Comparison of ENCODE assay signal across 37 cellular contexts in genomic region chr16:89055894-89056555, GRCh38.
"Had no signal": no experiment of that assay in that cellular context is flagged by ENCODE, and none has a peak within 500 bp of the region (broad histone marks: within the 10 kb centered on the region; RNA-seq: fewer than 3 reads in every experiment).

No MANE protein-coding gene starts in this region.

- H3K27me3 ChIP-seq: body of pancreas, cardiac muscle cell, colonic mucosa had no signal

- H3K4me1 Mint-ChIP-seq: activated CD8-positive, alpha-beta memory T cell treated with anti-CD3 and anti-CD28 coated beads, Interleukin-2, amount 10 ng/mL, durations not matched to agents 7 days and 5 days; activated naive CD4-positive, alpha-beta T cell treated with anti-CD3 and anti-CD28 coated beads, Interleukin-2, amount 50 U/mL, for 24 hours; activated naive CD8-positive, alpha-beta T cell treated with anti-CD3 and anti-CD28 coated beads for 36 hours had no signal

- H3K36me3 Mint-ChIP-seq: activated CD8-positive, alpha-beta memory T cell treated with anti-CD3 and anti-CD28 coated beads, Interleukin-2, amount 10 ng/mL, durations not matched to agents 7 days and 5 days; activated naive CD4-positive, alpha-beta T cell treated with anti-CD3 and anti-CD28 coated beads, Interleukin-2, amount 50 U/mL, for 24 hours; activated naive CD8-positive, alpha-beta T cell treated with anti-CD3 and anti-CD28 coated beads for 36 hours had no signal

- H3K27ac ChIP-seq: adrenal gland, body of pancreas, cardiac muscle cell, colonic mucosa, epithelial cell of prostate, WERI-Rb-1 had no signal

- FAIRE-seq: endometrium, endothelial cell of umbilical vein, frontal cortex had no signal

- ATAC-seq: activated CD4-positive, CD25-positive, alpha-beta regulatory T cell treated with anti-CD3 and anti-CD28 coated beads, Interleukin-2, amount 50 U/mL, for 24 hours; activated CD8-positive, alpha-beta memory T cell treated with anti-CD3 and anti-CD28 coated beads, Interleukin-2, amount 10 ng/mL, durations not matched to agents 7 days and 5 days; activated CD8-positive, alpha-beta T cell treated with anti-CD3 and anti-CD28 coated beads for 36 hours; activated naive CD8-positive, alpha-beta T cell treated with anti-CD3 and anti-CD28 coated beads, Interleukin-2, amount 50 U/mL, for 24 hours; body of pancreas; T-helper 17 cell had no signal

- H3K9me3 Mint-ChIP-seq: activated B cell treated with CpG ODN at 0.5 μM for 24 hours; activated CD8-positive, alpha-beta T cell treated with anti-CD3 and anti-CD28 coated beads for 36 hours; activated naive CD4-positive, alpha-beta T cell treated with anti-CD3 and anti-CD28 coated beads for 36 hours; activated naive CD4-positive, alpha-beta T cell treated with anti-CD3 and anti-CD28 coated beads, Interleukin-2, amount 50 U/mL, for 24 hours; activated naive CD8-positive, alpha-beta T cell treated with anti-CD3 and anti-CD28 coated beads for 36 hours; activated naive CD8-positive, alpha-beta T cell treated with anti-CD3 and anti-CD28 coated beads, Interleukin-2, amount 50 U/mL, for 24 hours; activated T-helper 1 cell treated with anti-CD3 and anti-CD28 coated beads, Interleukin-12 subunit alpha, Interleukin-12 subunit beta, Interleukin-2, Interleukin-4 antibody, amounts not matched to agents 30 ng/mL and 10 ng/mL and 1 ng/mL, durations not matched to agents 14 hours and 24 hours and 36 hours; activated T-helper 2 cell treated with anti-CD3 and anti-CD28 coated beads, Interferon-gamma antibody, Interleukin-2, Interleukin-4, amounts not matched to agents 10 μg/mL and 5 μg/mL and 100 μg/mL, durations not matched to agents 14 hours and 24 hours and 36 hours; T-helper 2 cell treated with Interferon-gamma antibody and Interleukin-4, amounts not matched to agents 5 μg/mL and 100 μg/mL, for 36 hours had no signal

- H3K4me3 Mint-ChIP-seq: activated B cell treated with CpG ODN at 0.5 μM for 24 hours; activated CD8-positive, alpha-beta memory T cell treated with anti-CD3 and anti-CD28 coated beads, Interleukin-2, amount 10 ng/mL, durations not matched to agents 7 days and 5 days; activated CD8-positive, alpha-beta T cell treated with anti-CD3 and anti-CD28 coated beads for 36 hours; activated naive CD4-positive, alpha-beta T cell treated with anti-CD3 and anti-CD28 coated beads for 36 hours; activated naive CD4-positive, alpha-beta T cell treated with anti-CD3 and anti-CD28 coated beads, Interleukin-2, amount 50 U/mL, for 24 hours; activated naive CD8-positive, alpha-beta T cell treated with anti-CD3 and anti-CD28 coated beads for 36 hours; activated naive CD8-positive, alpha-beta T cell treated with anti-CD3 and anti-CD28 coated beads, Interleukin-2, amount 50 U/mL, for 24 hours; activated T-helper 1 cell treated with anti-CD3 and anti-CD28 coated beads, Interleukin-12 subunit alpha, Interleukin-12 subunit beta, Interleukin-2, Interleukin-4 antibody, amounts not matched to agents 30 ng/mL and 10 ng/mL and 1 ng/mL, durations not matched to agents 14 hours and 24 hours and 36 hours; T-helper 17 cell; T-helper 2 cell treated with Interferon-gamma antibody and Interleukin-4, amounts not matched to agents 5 μg/mL and 100 μg/mL, for 36 hours had no signal

- H3K9me3 ChIP-seq: adrenal gland, body of pancreas, colonic mucosa had no signal

- H3K4me3 ChIP-seq: adrenal gland, body of pancreas, cardiac muscle cell, colonic mucosa had no signal

- H3K36me3 ChIP-seq: adrenal gland, cardiac muscle cell, colonic mucosa, WERI-Rb-1 had no signal

- DNase-seq: activated B cell treated with CpG ODN at 0.5 μM for 24 hours; activated CD4-positive, alpha-beta T cell treated with anti-CD3 and anti-CD28 coated beads for 48 hours; activated CD4-positive, alpha-beta T cell treated with anti-CD3 and anti-CD28 coated beads, Interleukin-2, amount 50 U/mL, for 1 hour; activated CD4-positive, alpha-beta T cell treated with anti-CD3 and anti-CD28 coated beads, Interleukin-2, amount 50 U/mL, for 48 hours; activated CD8-positive, alpha-beta memory T cell treated with anti-CD3 and anti-CD28 coated beads, Interleukin-2, amount 10 ng/mL, durations not matched to agents 7 days and 5 days; activated CD8-positive, alpha-beta memory T cell treated with anti-CD3 and anti-CD28 coated beads, Interleukin-2, amount 50 U/mL, for 4 hours; activated CD8-positive, alpha-beta T cell treated with anti-CD3 and anti-CD28 coated beads for 36 hours; activated effector memory CD4-positive, alpha-beta T cell treated with anti-CD3 and anti-CD28 coated beads, Interleukin-2, amount 50 U/mL, for 16 hours; activated naive CD4-positive, alpha-beta T cell treated with anti-CD3 and anti-CD28 coated beads for 36 hours; activated naive CD8-positive, alpha-beta T cell treated with anti-CD3 and anti-CD28 coated beads for 36 hours; activated naive CD8-positive, alpha-beta T cell treated with anti-CD3 and anti-CD28 coated beads, Interleukin-2, amount 50 U/mL, for 24 hours; activated T-cell treated with anti-CD3 and anti-CD28 coated beads, Interleukin-2, amount 50 U/mL, for 1 hour; activated T-cell treated with anti-CD3 and anti-CD28 coated beads, Interleukin-2, amount 50 U/mL, for 48 hours; adrenal gland; amygdala; aorta; body of pancreas; central memory CD4-positive, alpha-beta T cell; cerebellar nuclear complex; colonic mucosa; effector CD8-positive, alpha-beta T cell; foreskin fibroblast; head of caudate nucleus; T-helper 1 cell; T-helper 17 cell; T1000; WERI-Rb-1 had no signal

- H3K27ac Mint-ChIP-seq: activated B cell treated with CpG ODN at 0.5 μM for 24 hours; activated CD8-positive, alpha-beta memory T cell treated with anti-CD3 and anti-CD28 coated beads, Interleukin-2, amount 10 ng/mL, durations not matched to agents 7 days and 5 days; activated CD8-positive, alpha-beta T cell treated with anti-CD3 and anti-CD28 coated beads for 36 hours; activated naive CD4-positive, alpha-beta T cell treated with anti-CD3 and anti-CD28 coated beads for 36 hours; activated naive CD4-positive, alpha-beta T cell treated with anti-CD3 and anti-CD28 coated beads, Interleukin-2, amount 50 U/mL, for 24 hours; activated naive CD8-positive, alpha-beta T cell treated with anti-CD3 and anti-CD28 coated beads for 36 hours; activated naive CD8-positive, alpha-beta T cell treated with anti-CD3 and anti-CD28 coated beads, Interleukin-2, amount 50 U/mL, for 24 hours; activated T-helper 1 cell treated with anti-CD3 and anti-CD28 coated beads, Interleukin-12 subunit alpha, Interleukin-12 subunit beta, Interleukin-2, Interleukin-4 antibody, amounts not matched to agents 30 ng/mL and 10 ng/mL and 1 ng/mL, durations not matched to agents 14 hours and 24 hours and 36 hours; activated T-helper 2 cell treated with anti-CD3 and anti-CD28 coated beads, Interferon-gamma antibody, Interleukin-2, Interleukin-4, amounts not matched to agents 10 μg/mL and 5 μg/mL and 100 μg/mL, durations not matched to agents 14 hours and 24 hours and 36 hours; T-helper 17 cell; T-helper 2 cell treated with Interferon-gamma antibody and Interleukin-4, amounts not matched to agents 5 μg/mL and 100 μg/mL, for 36 hours had no signal

- H3K4me1 ChIP-seq: adrenal gland, body of pancreas, colonic mucosa had no signal

- H3K27me3 Mint-ChIP-seq: activated B cell treated with CpG ODN at 0.5 μM for 24 hours; activated CD8-positive, alpha-beta memory T cell treated with anti-CD3 and anti-CD28 coated beads, Interleukin-2, amount 10 ng/mL, durations not matched to agents 7 days and 5 days; activated CD8-positive, alpha-beta T cell treated with anti-CD3 and anti-CD28 coated beads for 36 hours; activated naive CD4-positive, alpha-beta T cell treated with anti-CD3 and anti-CD28 coated beads, Interleukin-2, amount 50 U/mL, for 24 hours; activated naive CD8-positive, alpha-beta T cell treated with anti-CD3 and anti-CD28 coated beads for 36 hours; activated naive CD8-positive, alpha-beta T cell treated with anti-CD3 and anti-CD28 coated beads, Interleukin-2, amount 50 U/mL, for 24 hours; T-helper 17 cell had no signal
